ENCODE assay signal across 1 cellular context in genomic region chr9:133233681-133234432, GRCh38.
TF ChIP-seq lines count a peak whose summit lies in the region.

No MANE protein-coding gene starts in this region.

TF ChIP-seq in endothelial cell of umbilical vein, 7 proteins besides CTCF, POLR2A, EP300 and RAD21:
- peak; percentile 69 for TF ChIP-seq MAX (IDR thresholded peaks at IDR 0.05; ENCODE audit: insufficient read depth, insufficient read length)
- no peak for TF ChIP-seq EZH2 (IDR thresholded peaks at IDR 0.05; ENCODE audit: borderline replicate concordance, low read depth, low read length, severe bottlenecking)
- peak; percentile 93 for TF ChIP-seq JUN (IDR thresholded peaks at IDR 0.05; ENCODE audit: borderline replicate concordance, insufficient read depth, insufficient read length, low read depth)
- TF ChIP-seq FOS (IDR thresholded peaks at IDR 0.05; ENCODE audit: borderline replicate concordance, insufficient read depth, low read length), result peak; percentile 70
